Comparison of ENCODE assay signal across 12 cellular contexts in the genomic region with DNA sequence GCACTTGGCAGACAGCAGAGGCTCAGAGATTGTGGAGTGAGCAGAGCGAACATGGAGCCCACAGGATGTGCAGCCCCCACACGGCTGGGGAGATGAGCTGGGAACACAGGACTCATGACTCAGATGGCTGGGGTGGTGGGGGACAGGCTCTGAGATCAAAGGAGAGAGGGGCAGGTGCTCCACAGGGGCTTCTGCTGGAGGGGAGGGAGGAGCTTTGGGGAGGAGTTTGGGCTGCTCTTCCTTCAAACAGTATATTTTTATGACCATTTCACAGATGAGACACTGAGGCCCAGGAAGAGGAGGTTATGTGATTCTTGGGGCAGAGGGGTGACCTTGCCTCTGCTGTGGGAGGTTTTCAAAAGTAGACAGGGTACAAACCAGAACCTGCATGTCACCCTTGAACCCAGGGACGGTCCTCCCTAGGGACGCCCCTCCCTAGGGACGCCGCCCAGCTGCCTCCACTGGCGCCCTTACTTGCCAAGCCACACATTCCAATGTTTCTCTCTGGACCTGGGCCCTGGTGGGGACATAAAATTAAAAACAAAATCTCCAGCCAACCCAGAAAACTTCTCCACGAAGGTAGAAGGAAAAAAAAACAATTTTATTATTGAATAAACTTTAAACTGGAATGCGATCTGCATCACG. TPM values are rescaled to one million over a fixed set of nuclear protein-coding genes. Genes with fewer than 3 reads are reported as not detected.
DNase-seq lines count a peak whose midpoint lies in the region; FAIRE-seq and TF ChIP-seq lines count a peak whose summit lies in the region.
"Had no signal": no experiment of that assay in that cellular context is flagged by ENCODE, and none has a peak within 500 bp of the region (broad histone marks: within the 10 kb centered on the region; RNA-seq: fewer than 3 reads in every experiment).

No MANE protein-coding gene starts in this region.

- H3K9me3 Mint-ChIP-seq in activated CD4-positive, alpha-beta T cell treated with anti-CD3 and anti-CD28 coated beads, Interleukin-2, amount 10 ng/mL, durations not matched to agents 7 days and 5 days: no peaks in the 10 kb centered on the region
- H3K9me3 Mint-ChIP-seq in astrocyte (ENCODE audit: unreplicated experiment): peaks cover 3% of the 10 kb centered on the region
- H3K9me3 Mint-ChIP-seq: activated naive CD4-positive, alpha-beta T cell treated with anti-CD3 and anti-CD28 coated beads for 36 hours had no signal

- no peak overlapping the region for H3K23ac ChIP-seq in mesenchymal stem cell (ENCODE audit: low read length in 2 of 2)

- WGBS in mesenchymal stem cell: 61% methylated on average over 7 of the region's 10 CpGs
- WGBS in tibial nerve, 2 donors: 44% methylated on average over 10 of the region's 10 CpGs

- H3K36me3 ChIP-seq in astrocyte (ENCODE audit: insufficient read depth, low read length) (no peaks in the 10 kb centered on the region), mesenchymal stem cell (ENCODE audit: control insufficient read depth in 1 of 2, insufficient read depth in 2 of 2, low read depth in 1 of 2, low read length in 2 of 2) (no peaks in the 10 kb centered on the region), tibial nerve (no peaks in the 10 kb centered on the region)

- H3K27me3 ChIP-seq in astrocyte (ENCODE audit: insufficient read depth, low read length): peaks cover 8% of the 10 kb centered on the region
- peaks cover 5 to 28% of the 10 kb centered on the region in 2 experiments for H3K27me3 ChIP-seq in mesenchymal stem cell (ENCODE audit: control insufficient read depth in 1 of 2, insufficient read depth in 1 of 2, low read length in 2 of 2)
- peaks cover 0 to 4% of the 10 kb centered on the region in 2 donors for H3K27me3 ChIP-seq in tibial nerve

- no peaks in the 10 kb centered on the region for H3K79me2 ChIP-seq in astrocyte (ENCODE audit: insufficient read depth, low read length)

- TF ChIP-seq POLR2A in tibial nerve (IDR thresholded peaks at IDR 0.05): no peak

- no peak overlapping the region for H2AFZ ChIP-seq in astrocyte (ENCODE audit: low read depth, low read length)
- no peak overlapping the region for H2AFZ ChIP-seq in mesenchymal stem cell (ENCODE audit: low read depth, low read length)

- POLR2A ChIA-PET in activated CD4-positive, alpha-beta T cell treated with anti-CD3 and anti-CD28 coated beads, Interleukin-2, amount 10 ng/mL, durations not matched to agents 7 days and 5 days (lab: Charles Lee): interaction anchor here (0.7 kb wide), 1 partner anchor 809 kb away, joined by 7 read pairs; no protein-coding TSS in a partner anchor

- no peak for TF ChIP-seq EP300 in tibial nerve (IDR thresholded peaks at IDR 0.05)

- no peak overlapping the region for H3K18ac ChIP-seq in mesenchymal stem cell (ENCODE audit: low read depth in 1 of 2, low read length in 2 of 2)

- H3K4me3 ChIP-seq in astrocyte (ENCODE audit: insufficient read depth, low read depth, low read length) (no peak overlapping the region), mesenchymal stem cell (ENCODE audit: insufficient read depth in 1 of 2, low read depth in 1 of 2, low read length in 2 of 2) (peak overlapping the region in 1 of 2 experiments; percentile 10), tibial nerve (no peak overlapping the region)

- no peaks in the 10 kb centered on the region for H3K36me3 Mint-ChIP-seq in activated CD4-positive, alpha-beta T cell treated with anti-CD3 and anti-CD28 coated beads, Interleukin-2, amount 10 ng/mL, durations not matched to agents 7 days and 5 days (ENCODE audit: low read depth)
- peaks cover 2% of the 10 kb centered on the region for H3K36me3 Mint-ChIP-seq in astrocyte (ENCODE audit: low read depth, unreplicated experiment)

- no peaks in the 10 kb centered on the region for H4K20me1 ChIP-seq in astrocyte (ENCODE audit: insufficient read depth, low read length)

- H3K27ac Mint-ChIP-seq in activated CD4-positive, alpha-beta T cell treated with anti-CD3 and anti-CD28 coated beads, Interleukin-2, amount 10 ng/mL, durations not matched to agents 7 days and 5 days: peak overlapping the region; percentile 67
- H3K27ac Mint-ChIP-seq in astrocyte (ENCODE audit: unreplicated experiment): no peak overlapping the region
- H3K27ac Mint-ChIP-seq: activated naive CD4-positive, alpha-beta T cell treated with anti-CD3 and anti-CD28 coated beads for 36 hours; progenitor cell of endocrine pancreas had no signal

- CTCF ChIA-PET in activated CD4-positive, alpha-beta T cell treated with anti-CD3 and anti-CD28 coated beads, Interleukin-2, amount 10 ng/mL, durations not matched to agents 7 days and 5 days (lab: Charles Lee): interaction anchor here (1.3 to 1.5 kb wide), 3 partner anchors 8 to 73 kb away, joined by 3 to 6 read pairs (median 3); no protein-coding TSS in a partner anchor

- H3K4me1 Mint-ChIP-seq in activated CD4-positive, alpha-beta T cell treated with anti-CD3 and anti-CD28 coated beads, Interleukin-2, amount 10 ng/mL, durations not matched to agents 7 days and 5 days: peaks cover 25% of the 10 kb centered on the region
- H3K4me1 Mint-ChIP-seq in astrocyte (ENCODE audit: low read depth, unreplicated experiment): peaks cover 12% of the 10 kb centered on the region

- H3K4ac ChIP-seq in mesenchymal stem cell (ENCODE audit: low read depth in 1 of 2, low read length in 2 of 2): no peak overlapping the region

- H2BK15ac ChIP-seq in mesenchymal stem cell (ENCODE audit: low read depth, poor library complexity, severe bottlenecking): no peak overlapping the region

- H3K9me3 ChIP-seq in astrocyte (ENCODE audit: insufficient read depth, low read depth, low read length) (no peaks in the 10 kb centered on the region), mesenchymal stem cell (ENCODE audit: control insufficient read depth, low read length) (no peaks in the 10 kb centered on the region), tibial nerve (no peaks in the 10 kb centered on the region)

- no peak for TF ChIP-seq CTCF in astrocyte (IDR thresholded peaks at IDR 0.05; ENCODE audit: insufficient read depth, low read depth, low read length)
- TF ChIP-seq CTCF in tibial nerve (IDR thresholded peaks at IDR 0.05): no peak

- H3K14ac ChIP-seq in mesenchymal stem cell (ENCODE audit: low read length in 2 of 2): peak overlapping the region in 1 of 2 experiments; percentile 4

- no peak overlapping the region for H2BK5ac ChIP-seq in mesenchymal stem cell (ENCODE audit: low read depth, low read length, poor library complexity, severe bottlenecking)

- H3K9ac ChIP-seq in astrocyte (ENCODE audit: low read length) (no peak overlapping the region), mesenchymal stem cell (ENCODE audit: low read length) (peak overlapping the region; percentile 67)

- H3K79me1 ChIP-seq in mesenchymal stem cell (replicated peaks; ENCODE audit: low read length, poor library complexity, severe bottlenecking): no peaks in the 10 kb centered on the region

- DNase-seq in activated CD4-positive, alpha-beta T cell treated with anti-CD3 and anti-CD28 coated beads, Interleukin-2, amount 10 ng/mL, durations not matched to agents 7 days and 5 days: no peak
- no peak for DNase-seq in activated CD4-positive, alpha-beta T cell treated with anti-CD3 and anti-CD28 coated beads, Interleukin-2, amount 50 U/mL, for 1 hour
- DNase-seq in astrocyte (ENCODE audit: low read depth) (no peak), mesenchymal stem cell (no peak), tibial nerve (ENCODE audit: low spot score in 2 of 2) (no peak), NCI-H510A (lab: John Stamatoyannopoulos, UW) (no peak), pons (ENCODE audit: low spot score) (no peak)
- DNase-seq in stimulated activated naive CD4-positive, alpha-beta T cell treated with Interleukin-2 at 50 U/mL for 16 hours (lab: John Stamatoyannopoulos, UW): no peak
- DNase-seq: ACHN, NCI-H1436 had no signal

- FAIRE-seq in astrocyte (lab: Jason Lieb, UNC): no peak

- H2BK120ac ChIP-seq in mesenchymal stem cell (ENCODE audit: low read depth, low read length): no peak overlapping the region

- H3K27ac ChIP-seq in astrocyte (ENCODE audit: low read depth, low read length) (no peak overlapping the region), mesenchymal stem cell (ENCODE audit: low read length, poor library complexity, severe bottlenecking) (no peak overlapping the region), tibial nerve (peak overlapping the region; percentile 15 to 79 (median 58))

- peaks cover 17% of the 10 kb centered on the region for H3K27me3 Mint-ChIP-seq in activated CD4-positive, alpha-beta T cell treated with anti-CD3 and anti-CD28 coated beads, Interleukin-2, amount 10 ng/mL, durations not matched to agents 7 days and 5 days
- H3K27me3 Mint-ChIP-seq in astrocyte (ENCODE audit: low read depth, unreplicated experiment): peaks cover 46% of the 10 kb centered on the region

- no peak overlapping the region for H4K8ac ChIP-seq in mesenchymal stem cell (ENCODE audit: low read length)

- H3K4me3 Mint-ChIP-seq in activated CD4-positive, alpha-beta T cell treated with anti-CD3 and anti-CD28 coated beads, Interleukin-2, amount 10 ng/mL, durations not matched to agents 7 days and 5 days: no peak overlapping the region
- peak overlapping the region; percentile 27 for H3K4me3 Mint-ChIP-seq in astrocyte (ENCODE audit: unreplicated experiment)

- H3K4me1 ChIP-seq in astrocyte (ENCODE audit: insufficient read depth, low read length): peaks cover 11% of the 10 kb centered on the region
- peaks cover 16% of the 10 kb centered on the region for H3K4me1 ChIP-seq in mesenchymal stem cell (ENCODE audit: control insufficient read depth, insufficient read depth, low read depth, low read length)
- peaks cover 0 to 49% (median 19%) of the 10 kb centered on the region in 4 donors for H3K4me1 ChIP-seq in tibial nerve

- H2BK12ac ChIP-seq in mesenchymal stem cell (ENCODE audit: low read length in 2 of 2): no peak overlapping the region

- H3K4me2 ChIP-seq in astrocyte (ENCODE audit: low read length) (peak overlapping the region; percentile 78), mesenchymal stem cell (ENCODE audit: low read length, poor library complexity, severe bottlenecking) (no peak overlapping the region)

- no peak overlapping the region for H4K91ac ChIP-seq in mesenchymal stem cell (ENCODE audit: low read length)

- H2AK5ac ChIP-seq in mesenchymal stem cell (ENCODE audit: low read length, severe bottlenecking): no peak overlapping the region

RNA-seq across cellular contexts. Expression of a gene that starts 1.0 kb away (rescaled TPM):
- total RNA-seq in activated CD4-positive, alpha-beta T cell treated with anti-CD3 and anti-CD28 coated beads, Interleukin-2, amount 10 ng/mL, durations not matched to agents 7 days and 5 days: under 1 TPM in 1 of 2 experiments, not detected in 1; 0.25 TPM
- total RNA-seq in astrocyte (not detected in 2 replicates), tibial nerve (1 to 10 TPM in 1 of 4 donors, under 1 TPM in 2, not detected in 1; 0.59 to 1.5 (median 0.87) TPM)
- not detected for polyA plus RNA-seq in mesenchymal stem cell (2013, experiment 1 of 2)
- not detected for polyA plus RNA-seq in mesenchymal stem cell (2013, experiment 2 of 2)
- total RNA-seq: activated naive CD4-positive, alpha-beta T cell treated with anti-CD3 and anti-CD28 coated beads for 36 hours had no signal

RNA-seq across cellular contexts. Expression of a gene that starts 31.1 kb away (rescaled TPM):
- under 1 TPM; 0.29 to 0.77 TPM for total RNA-seq in activated CD4-positive, alpha-beta T cell treated with anti-CD3 and anti-CD28 coated beads, Interleukin-2, amount 10 ng/mL, durations not matched to agents 7 days and 5 days
- 2.5 and 3.6 TPM in 2 replicates for total RNA-seq in astrocyte
- polyA plus RNA-seq in mesenchymal stem cell (2013, experiment 1 of 2): 0.04 TPM
- 0.05 TPM for polyA plus RNA-seq in mesenchymal stem cell (2013, experiment 2 of 2)
- total RNA-seq in tibial nerve: 100 to 1,000 TPM in 2 of 4 donors, 10 to 100 TPM in 2; 82.9 to 142 (median 115) TPM
- total RNA-seq: activated naive CD4-positive, alpha-beta T cell treated with anti-CD3 and anti-CD28 coated beads for 36 hours had no signal

Comparison
In these comparisons a context has a peak if more than half of its experiments do, and no peak if none do; other contexts are left out.
1. H3K27ac ChIP-seq: peak in tibial nerve (4 of 4); none in astrocyte (single experiment) and mesenchymal stem cell (single experiment).
2. RNA of a gene that starts 31.1 kb away (total RNA-seq): 82.9 to 142 TPM in tibial nerve; 2.5 to 3.6 TPM in astrocyte and 0.29 to 0.77 TPM in activated CD4-positive, alpha-beta T cell treated with anti-CD3 and anti-CD28 coated beads, Interleukin-2, amount 10 ng/mL, durations not matched to agents 7 days and 5 days; every median in the first group is over 10 times any median in the second.